8 cellular contexts compared by ENCODE assay signal in the genomic region with DNA sequence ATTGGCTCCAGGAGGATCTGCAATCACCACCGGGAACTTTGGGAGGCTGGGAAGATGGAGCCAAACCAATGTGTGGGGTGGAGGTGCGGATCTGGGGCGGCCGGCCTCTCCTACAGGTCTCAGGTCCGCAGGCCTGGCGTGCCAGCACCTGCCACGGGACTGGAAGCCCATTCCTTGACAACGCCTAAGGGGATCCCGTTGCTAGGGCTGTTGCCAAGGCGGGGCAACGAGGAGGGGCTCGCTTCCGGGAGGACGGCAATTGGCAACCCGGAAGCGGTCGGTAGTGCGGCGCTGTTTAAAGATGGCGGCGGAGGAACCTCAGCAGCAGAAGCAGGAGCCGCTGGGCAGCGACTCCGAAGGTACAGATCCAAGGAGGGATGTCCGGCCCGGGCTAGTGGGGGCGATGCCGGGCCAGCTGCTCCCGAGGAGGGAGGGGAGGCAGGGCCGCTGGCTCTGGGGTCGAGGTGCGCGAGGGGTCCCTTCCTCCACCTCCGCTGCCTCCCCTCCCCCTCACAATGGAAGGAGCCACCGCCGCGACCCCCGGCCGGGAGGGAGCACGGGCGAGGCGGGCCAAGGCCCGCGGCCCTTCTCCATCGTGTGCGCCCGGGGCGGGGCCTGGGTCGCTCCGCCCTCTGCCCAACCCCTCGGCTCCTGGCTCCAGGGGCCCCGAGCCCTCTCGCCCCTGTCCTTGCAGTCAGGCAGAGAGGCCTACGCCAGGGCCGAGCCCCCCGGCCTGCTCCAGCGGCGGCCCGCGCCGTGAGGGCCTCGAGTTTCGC. TPM values are rescaled to one million over a fixed set of nuclear protein-coding genes. Genes with fewer than 3 reads are reported as not detected.
DNase-seq lines count a peak whose midpoint lies in the region; ATAC-seq and TF ChIP-seq lines count a peak whose summit lies in the region.

A gene with protein sequence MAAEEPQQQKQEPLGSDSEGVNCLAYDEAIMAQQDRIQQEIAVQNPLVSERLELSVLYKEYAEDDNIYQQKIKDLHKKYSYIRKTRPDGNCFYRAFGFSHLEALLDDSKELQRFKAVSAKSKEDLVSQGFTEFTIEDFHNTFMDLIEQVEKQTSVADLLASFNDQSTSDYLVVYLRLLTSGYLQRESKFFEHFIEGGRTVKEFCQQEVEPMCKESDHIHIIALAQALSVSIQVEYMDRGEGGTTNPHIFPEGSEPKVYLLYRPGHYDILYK (plus strand): TSS at position 283 of the 776 bp plus-strand sequence. CDS start 19 bp downstream, at position 302.

- H3K9ac ChIP-seq in liver (ENCODE audit: low read depth in 1 of 2, low read length in 2 of 2) = peak within 1 kb of the TSS; percentile 25 to 54

- peaks cover 16% of the 10 kb centered on the region for H3K36me3 ChIP-seq in BJ (ENCODE audit: control insufficient read depth, insufficient read depth, low read length)
- peaks cover 0 to 9% (median 5%) of the 10 kb centered on the region in 4 donors for H3K36me3 ChIP-seq in liver (ENCODE audit: control insufficient read depth in 4 of 4, insufficient read depth in 3 of 4, low read depth in 1 of 4, low read length in 3 of 4)

- H3K27ac ChIP-seq in dorsolateral prefrontal cortex = peak within 1 kb of the TSS; percentile 11 to 97 (median 88)
- peak within 1 kb of the TSS; percentile 13 to 72 for H3K27ac ChIP-seq in liver (ENCODE audit: low read depth in 1 of 2, low read length in 2 of 2)

- DNase-seq in BJ (ENCODE audit: low read depth) = peak; percentile 66
- peak; percentile 87 for DNase-seq in NCI-H748 treated with DMSO at 0.1 percent for 48 hours (lab: John Stamatoyannopoulos, UW)
- peak; percentile 91 to 93 for DNase-seq in activated CD4-positive, alpha-beta T cell treated with anti-CD3 and anti-CD28 coated beads, Interleukin-2, amount 50 U/mL, for 48 hours
- DNase-seq in dorsolateral prefrontal cortex = peak; percentile 82 to 94 (median 90)
- DNase-seq in stimulated activated CD4-positive, alpha-beta T cell treated with anti-CD3 and anti-CD28 coated beads, Interleukin-4, amount 100 ng/mL, for 24 hours = peak; percentile 89

- no peaks in the 10 kb centered on the region for H3K9me3 ChIP-seq in liver (ENCODE audit: control insufficient read depth in 4 of 4, low read length in 3 of 4)

- peaks cover 10 to 23% (median 17%) of the 10 kb centered on the region in 4 donors for H3K4me1 ChIP-seq in liver (ENCODE audit: control insufficient read depth in 4 of 4, insufficient read depth in 4 of 4, low read length in 3 of 4)

- H3K27me3 ChIP-seq in BJ (ENCODE audit: control insufficient read depth, insufficient read depth, low read length) (no peaks in the 10 kb centered on the region), dorsolateral prefrontal cortex (no peaks in the 10 kb centered on the region), liver (ENCODE audit: control insufficient read depth in 4 of 4, insufficient read depth in 4 of 4, low read length in 3 of 4) (no peaks in the 10 kb centered on the region)

- intact Hi-C loops in dorsolateral prefrontal cortex (cut with DNase I) = no loop called here

- ATAC-seq in GM19328 (IDR thresholded peaks at IDR 0.05; ENCODE audit: unreplicated experiment) (peak; percentile 68), HG03521 (IDR thresholded peaks at IDR 0.05; ENCODE audit: unreplicated experiment) (peak; percentile 77)

- CTCF ChIA-PET in BJ (lab: Yijun Ruan, JAX) = no interaction called here

- TF ChIP-seq CTCF in BJ (IDR thresholded peaks at IDR 0.05; ENCODE audit: insufficient read depth, low read depth, low read length) (no peak), dorsolateral prefrontal cortex (IDR thresholded peaks at IDR 0.05 in 54 of 56, conservative IDR thresholded peaks at IDR 0.05 in 2 of 56; ENCODE audit: low read depth in 1 of 56, partially characterized antibody in 56 of 56) (peak in 38 of 56 donors; percentile 6 to 47 (median 26)), liver (IDR thresholded peaks at IDR 0.05; ENCODE audit: low read depth, low read length, missing input control) (peak; percentile 11)

- WGBS in liver = under 1% methylated on average over 63 of the region's 63 CpGs

- POLR2A ChIA-PET in BJ (lab: Charles Lee) = no interaction called here

- TF ChIP-seq RAD21 in liver (IDR thresholded peaks at IDR 0.05) = no peak

- H3K4me3 ChIP-seq in BJ (ENCODE audit: low read depth, low read length) = peak within 1 kb of the TSS; percentile 99
- H3K4me3 ChIP-seq in dorsolateral prefrontal cortex = peak within 1 kb of the TSS; percentile 66 to 100 (median 96)
- peak within 1 kb of the TSS; percentile 65 to 99 (median 94) for H3K4me3 ChIP-seq in liver (ENCODE audit: low read depth in 1 of 3, low read length in 3 of 3)

TF ChIP-seq in liver, 16 proteins besides CTCF, POLR2A, EP300 and RAD21:
- peak; percentile 99 for TF ChIP-seq YY1 (IDR thresholded peaks at IDR 0.05)
- TF ChIP-seq, protein P1, sequence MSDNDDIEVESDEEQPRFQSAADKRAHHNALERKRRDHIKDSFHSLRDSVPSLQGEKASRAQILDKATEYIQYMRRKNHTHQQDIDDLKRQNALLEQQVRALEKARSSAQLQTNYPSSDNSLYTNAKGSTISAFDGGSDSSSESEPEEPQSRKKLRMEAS (IDR thresholded peaks at IDR 0.05) = no peak
- peak in 1 of 2 donors; percentile 64 for TF ChIP-seq EGR1 (IDR thresholded peaks at IDR 0.05; ENCODE audit: low read depth in 2 of 2)
- peak; percentile 67 to 92 for TF ChIP-seq GABPA (IDR thresholded peaks at IDR 0.05 in 1 of 2, conservative IDR thresholded peaks at IDR 0.05 in 1 of 2)

RNA-seq across cellular contexts. Expression of the gene that starts here (rescaled TPM):
- 108 and 143 TPM in 2 replicates for polyA plus RNA-seq in BJ (2011; rRNA removed)
- polyA minus RNA-seq in BJ (2011; rRNA and poly(A)+ RNA removed) = 56.2 and 75.3 TPM in 2 replicates
- total RNA-seq in dorsolateral prefrontal cortex = 100 to 1,000 TPM in 104 of 120 experiments, 10 to 100 TPM in 16; 68.7 to 167 (median 128) TPM
- total RNA-seq in liver = 10 to 100 TPM; 18.8 to 21.9 TPM
- polyA plus RNA-seq in liver = 10 to 100 TPM; 35.1 to 44.6 TPM

Comparison
In these comparisons a context has a peak if more than half of its experiments do, and no peak if none do; other contexts are left out.
1. Peak in every context shown above with its lines: DNase-seq, ATAC-seq, H3K4me3 ChIP-seq and H3K27ac ChIP-seq.